Comparison of ENCODE assay signal across 9 cellular contexts in the genomic region with DNA sequence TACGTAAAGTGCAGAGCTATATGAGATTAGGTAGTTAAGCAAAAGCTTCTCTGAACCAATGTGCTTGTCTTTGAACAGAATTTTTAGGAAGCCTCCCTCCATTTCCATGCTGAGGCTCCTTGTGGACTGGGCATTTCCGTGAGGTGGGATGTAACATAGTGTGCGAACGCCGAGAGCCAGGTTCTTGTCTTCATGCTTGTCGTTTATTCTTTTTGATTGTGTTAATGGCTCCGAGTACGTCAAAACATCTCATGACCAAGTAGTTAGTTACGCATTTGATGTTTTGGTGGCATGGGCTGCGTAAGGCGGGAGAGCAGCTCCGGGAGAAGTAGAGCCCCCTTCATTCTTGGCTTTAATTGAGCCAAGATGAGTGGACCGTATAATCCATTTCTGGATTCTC. TPM values are rescaled to one million over a fixed set of nuclear protein-coding genes. Genes with fewer than 3 reads are reported as not detected.
A peak's percentile ranks its signal among the peaks of the same experiment; 100 is the strongest.
DNase-seq lines count a peak whose midpoint lies in the region; ATAC-seq and TF ChIP-seq lines count a peak whose summit lies in the region.
"Had no signal": no experiment of that assay in that cellular context is flagged by ENCODE, and none has a peak within 500 bp of the region (broad histone marks: within the 10 kb centered on the region; RNA-seq: fewer than 3 reads in every experiment).

No MANE protein-coding gene starts in this region.

- TF ChIP-seq POLR2A in upper lobe of left lung (IDR thresholded peaks at IDR 0.05) = no peak

- 70 to 71% methylated on average over 13 of the region's 13 CpGs for WGBS in upper lobe of left lung, 2 donors

- H3K9me3 Mint-ChIP-seq in activated naive CD4-positive, alpha-beta T cell treated with anti-CD3 and anti-CD28 coated beads, Interleukin-2, amount 10 ng/mL, durations not matched to agents 7 days and 5 days = no peaks in the 10 kb centered on the region
- H3K9me3 Mint-ChIP-seq in activated naive CD4-positive, alpha-beta T cell treated with anti-CD3 and anti-CD28 coated beads for 36 hours = no peaks in the 10 kb centered on the region
- H3K9me3 Mint-ChIP-seq in naive B cell = no peaks in the 10 kb centered on the region

- H3K4me1 ChIP-seq in upper lobe of left lung = peaks cover 19 to 49% (median 34%) of the 10 kb centered on the region in 4 donors

- peaks cover 56% of the 10 kb centered on the region for H3K36me3 Mint-ChIP-seq in activated naive CD4-positive, alpha-beta T cell treated with anti-CD3 and anti-CD28 coated beads, Interleukin-2, amount 10 ng/mL, durations not matched to agents 7 days and 5 days
- H3K36me3 Mint-ChIP-seq in activated naive CD4-positive, alpha-beta T cell treated with anti-CD3 and anti-CD28 coated beads for 36 hours (ENCODE audit: low read depth) = peaks cover 16% of the 10 kb centered on the region
- H3K36me3 Mint-ChIP-seq in naive B cell = peaks cover 0 to 23% of the 10 kb centered on the region in 2 donors

- H3K27ac Mint-ChIP-seq in activated naive CD4-positive, alpha-beta T cell treated with anti-CD3 and anti-CD28 coated beads, Interleukin-2, amount 10 ng/mL, durations not matched to agents 7 days and 5 days = no peak overlapping the region
- H3K27ac Mint-ChIP-seq in activated naive CD4-positive, alpha-beta T cell treated with anti-CD3 and anti-CD28 coated beads for 36 hours = no peak overlapping the region
- H3K27ac Mint-ChIP-seq in naive B cell = peak overlapping the region; percentile 89 to 96 (median 93)

- ATAC-seq in naive B cell (ENCODE audit: low read depth in 2 of 2) (no peak), upper lobe of left lung (ENCODE audit: low FRiP score in 2 of 2) (peak in 1 of 2 donors; percentile 38)

- peak overlapping the region in 40 of 59 donors; percentile 2 to 53 (median 28) for H3K4me3 ChIP-seq in dorsolateral prefrontal cortex
- peak overlapping the region in 2 of 4 donors; percentile 11 to 23 for H3K4me3 ChIP-seq in upper lobe of left lung

- CTCF ChIA-PET in activated naive CD4-positive, alpha-beta T cell treated with anti-CD3 and anti-CD28 coated beads, Interleukin-2, amount 10 ng/mL, durations not matched to agents 7 days and 5 days (lab: Charles Lee) = interaction anchor here (1.2 to 1.4 kb wide), 2 partner anchors 9 to 56 kb away, joined by 3 read pairs; no protein-coding TSS in a partner anchor
- CTCF ChIA-PET in activated naive CD4-positive, alpha-beta T cell treated with anti-CD3 and anti-CD28 coated beads for 36 hours (lab: Charles Lee) = interaction anchor here (1.7 kb wide), 1 partner anchor 13 kb away, joined by 6 read pairs; no protein-coding TSS in a partner anchor

- H3K36me3 ChIP-seq in upper lobe of left lung = peaks cover 0 to 21% (median 9%) of the 10 kb centered on the region in 4 donors

- no peaks in the 10 kb centered on the region for H3K27me3 Mint-ChIP-seq in activated naive CD4-positive, alpha-beta T cell treated with anti-CD3 and anti-CD28 coated beads, Interleukin-2, amount 10 ng/mL, durations not matched to agents 7 days and 5 days
- no peaks in the 10 kb centered on the region for H3K27me3 Mint-ChIP-seq in activated naive CD4-positive, alpha-beta T cell treated with anti-CD3 and anti-CD28 coated beads for 36 hours (ENCODE audit: low read depth)
- no peaks in the 10 kb centered on the region for H3K27me3 Mint-ChIP-seq in naive B cell

- no peak for TF ChIP-seq EP300 in upper lobe of left lung (IDR thresholded peaks at IDR 0.05)

- no peaks in the 10 kb centered on the region for H3K9me3 ChIP-seq in upper lobe of left lung

- TF ChIP-seq CTCF in dorsolateral prefrontal cortex (IDR thresholded peaks at IDR 0.05 in 54 of 56, conservative IDR thresholded peaks at IDR 0.05 in 2 of 56; ENCODE audit: low read depth in 1 of 56, partially characterized antibody in 56 of 56) (no peak), upper lobe of left lung (IDR thresholded peaks at IDR 0.05) (no peak)

- no peak for DNase-seq in activated naive CD4-positive, alpha-beta T cell treated with anti-CD3 and anti-CD28 coated beads, Interleukin-2, amount 10 ng/mL, durations not matched to agents 7 days and 5 days
- DNase-seq in activated naive CD4-positive, alpha-beta T cell treated with anti-CD3 and anti-CD28 coated beads for 36 hours = no peak
- DNase-seq in dorsolateral prefrontal cortex (no peak), naive B cell (no peak), upper lobe of left lung (no peak), NCI-H187 treated with DMSO at 0.1 percent for 48 hours (lab: John Stamatoyannopoulos, UW) (no peak), HPDE6-E6E7 (ENCODE audit: extremely low spot score) (no peak), LoVo (ENCODE audit: low spot score) (no peak)
- DNase-seq: NCI-H146 had no signal

- H3K27ac ChIP-seq in dorsolateral prefrontal cortex (peak overlapping the region; percentile 18 to 93 (median 83)), upper lobe of left lung (peak overlapping the region; percentile 22 to 81 (median 66))

- peaks cover 71% of the 10 kb centered on the region for H3K4me1 Mint-ChIP-seq in activated naive CD4-positive, alpha-beta T cell treated with anti-CD3 and anti-CD28 coated beads, Interleukin-2, amount 10 ng/mL, durations not matched to agents 7 days and 5 days
- peaks cover 51% of the 10 kb centered on the region for H3K4me1 Mint-ChIP-seq in activated naive CD4-positive, alpha-beta T cell treated with anti-CD3 and anti-CD28 coated beads for 36 hours (ENCODE audit: low read depth)
- peaks cover 62 to 80% (median 75%) of the 10 kb centered on the region in 3 donors for H3K4me1 Mint-ChIP-seq in naive B cell

- peak overlapping the region; percentile 79 for H3K4me3 Mint-ChIP-seq in activated naive CD4-positive, alpha-beta T cell treated with anti-CD3 and anti-CD28 coated beads, Interleukin-2, amount 10 ng/mL, durations not matched to agents 7 days and 5 days
- H3K4me3 Mint-ChIP-seq in activated naive CD4-positive, alpha-beta T cell treated with anti-CD3 and anti-CD28 coated beads for 36 hours = no peak overlapping the region
- H3K4me3 Mint-ChIP-seq in naive B cell = peak overlapping the region; percentile 3 to 91 (median 77)

- no peaks in the 10 kb centered on the region for H3K27me3 ChIP-seq in dorsolateral prefrontal cortex
- no peaks in the 10 kb centered on the region for H3K27me3 ChIP-seq in upper lobe of left lung

- intact Hi-C loops in activated naive CD4-positive, alpha-beta T cell treated with anti-CD3 and anti-CD28 coated beads for 36 hours (cut with micrococcal nuclease) = no loop called here
- intact Hi-C loops in dorsolateral prefrontal cortex (cut with DNase I) = loop anchor here (2.0 to 5.0 kb wide), 2 partner anchors 32 to 35 kb away; a partner anchor contains a TSS

RNA-seq across cellular contexts. Expression of a gene that starts 32.9 kb away (rescaled TPM):
- total RNA-seq in activated naive CD4-positive, alpha-beta T cell treated with anti-CD3 and anti-CD28 coated beads for 36 hours = 10 to 100 TPM; 68.9 to 72.3 TPM
- total RNA-seq in dorsolateral prefrontal cortex (10 to 100 TPM; 26.8 to 76.7 (median 50.5) TPM), upper lobe of left lung (100 to 1,000 TPM in 2 of 6 donors, 10 to 100 TPM in 4; 50.0 to 141 (median 75.6) TPM)
- 100 to 1,000 TPM in 1 of 6 donors, 10 to 100 TPM in 5; 38.0 to 111 (median 67.7) TPM for polyA plus RNA-seq in naive B cell (ENCODE audit: low read depth in 6 of 6)

Comparison
In these comparisons a context has a peak if more than half of its experiments do, and no peak if none do; other contexts are left out.
1. H3K27ac Mint-ChIP-seq: peak in naive B cell (6 of 6); none in activated naive CD4-positive, alpha-beta T cell treated with anti-CD3 and anti-CD28 coated beads, Interleukin-2, amount 10 ng/mL, durations not matched to agents 7 days and 5 days (single experiment) and activated naive CD4-positive, alpha-beta T cell treated with anti-CD3 and anti-CD28 coated beads for 36 hours (single experiment).